In the genomic region with DNA sequence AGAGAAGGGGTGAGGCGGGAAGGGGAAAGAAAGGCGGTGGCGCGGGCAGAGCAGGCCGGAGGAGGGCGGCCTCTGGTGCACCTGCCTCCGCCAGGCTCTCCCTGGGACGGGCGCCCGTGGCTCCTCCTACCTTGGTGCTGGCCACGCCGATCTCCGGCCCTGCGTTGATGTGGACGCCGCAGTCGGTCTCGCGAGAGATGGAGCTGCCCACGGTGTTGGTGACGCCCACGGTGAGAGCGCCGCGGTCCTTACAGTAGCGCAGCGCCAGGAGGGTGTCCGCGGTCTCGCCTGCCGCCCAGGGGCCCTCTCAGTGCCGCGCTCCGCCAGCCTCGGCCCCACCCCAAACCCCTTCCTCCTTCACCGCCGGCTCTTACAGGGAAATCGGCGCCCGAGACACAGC, we compare ENCODE assay signal across 9 cellular contexts. TPM values are rescaled to one million over a fixed set of nuclear protein-coding genes. Genes with fewer than 3 reads are reported as not detected.
DNase-seq lines count a peak whose midpoint lies in the region; ATAC-seq and TF ChIP-seq lines count a peak whose summit lies in the region.
"Had no signal": no experiment of that assay in that cellular context is flagged by ENCODE, and none has a peak within 500 bp of the region (broad histone marks: within the 10 kb centered on the region; RNA-seq: fewer than 3 reads in every experiment).

No MANE protein-coding gene starts in this region.

- H3K4me1 ChIP-seq in PC-3 (ENCODE audit: insufficient read depth, low read length) (0 out of 2 replicates have a peak, but pooled peaks cover 5% of the 10 kb centered on the region), uterus (no peaks in the 10 kb centered on the region)
- H3K4me1 ChIP-seq in naive thymus-derived CD4-positive, alpha-beta T cell (ENCODE audit: control insufficient read depth in 2 of 2, insufficient read depth in 2 of 2, low read length in 2 of 2) = no peaks in the 10 kb centered on the region
- H3K4me1 ChIP-seq: SJSA1 had no signal

- intact Hi-C loops in PC-3 (cut with micrococcal nuclease) (loop anchor here (1.0 to 10.0 kb wide), 3 partner anchors 20 to 189 kb away; no protein-coding TSS in a partner anchor), uterus (cut with DNase I; ENCODE audit: low total_unique reads) (no loop called here)
- intact Hi-C loops in naive thymus-derived CD4-positive, alpha-beta T cell (cut with micrococcal nuclease) = loop anchor here in 1 of 2 donors (2.0 kb wide), 1 partner anchor 113 kb away; no protein-coding TSS in a partner anchor

- BruUV-seq in PC-3 (replicated peaks; lab: Mats Ljungman, UMichigan) = no TSS peak

- ATAC-seq in PC-3 = peak; percentile 99
- no peak for ATAC-seq in naive thymus-derived CD4-positive, alpha-beta T cell
- ATAC-seq in GM21717 (IDR thresholded peaks at IDR 0.05; ENCODE audit: unreplicated experiment) = no peak
- no peak for ATAC-seq in HG02571 (IDR thresholded peaks at IDR 0.05; ENCODE audit: unreplicated experiment)

- H3K9me3 ChIP-seq in PC-3 (ENCODE audit: low read length) (no peaks in the 10 kb centered on the region), uterus (no peaks in the 10 kb centered on the region)
- no peaks in the 10 kb centered on the region for H3K9me3 ChIP-seq in naive thymus-derived CD4-positive, alpha-beta T cell (ENCODE audit: control insufficient read depth in 2 of 3, low read length in 3 of 3)
- H3K9me3 ChIP-seq: SJSA1 had no signal

- no peak overlapping the region for H3K27ac Mint-ChIP-seq in T-helper 2 cell treated with Interferon-gamma antibody and Interleukin-4, amounts not matched to agents 5 μg/mL and 100 μg/mL, for 36 hours
- H3K27ac Mint-ChIP-seq in naive thymus-derived CD4-positive, alpha-beta T cell = peak overlapping the region in 4 of 9 donors; percentile 33 to 69 (median 48)

- no peaks in the 10 kb centered on the region for H4K20me1 ChIP-seq in PC-3 (ENCODE audit: low read length)

- peak overlapping the region; percentile 89 for H2AFZ ChIP-seq in PC-3 (ENCODE audit: low read length)

- H3K36me3 Mint-ChIP-seq in T-helper 2 cell treated with Interferon-gamma antibody and Interleukin-4, amounts not matched to agents 5 μg/mL and 100 μg/mL, for 36 hours (ENCODE audit: low read depth) = no peaks in the 10 kb centered on the region
- no peaks in the 10 kb centered on the region for H3K36me3 Mint-ChIP-seq in naive thymus-derived CD4-positive, alpha-beta T cell

- H3K27me3 Mint-ChIP-seq in T-helper 2 cell treated with Interferon-gamma antibody and Interleukin-4, amounts not matched to agents 5 μg/mL and 100 μg/mL, for 36 hours (ENCODE audit: low read depth) = no peaks in the 10 kb centered on the region
- no peaks in the 10 kb centered on the region for H3K27me3 Mint-ChIP-seq in naive thymus-derived CD4-positive, alpha-beta T cell

- H3K4me3 Mint-ChIP-seq in T-helper 2 cell treated with Interferon-gamma antibody and Interleukin-4, amounts not matched to agents 5 μg/mL and 100 μg/mL, for 36 hours = no peak overlapping the region
- H3K4me3 Mint-ChIP-seq in naive thymus-derived CD4-positive, alpha-beta T cell = peak overlapping the region in 7 of 10 donors; percentile 68 to 77 (median 75)

- H3K9me2 ChIP-seq in PC-3 (replicated peaks; ENCODE audit: low read length) = no peaks in the 10 kb centered on the region

- H3K36me3 ChIP-seq in PC-3 (ENCODE audit: low read depth, low read length) (no peaks in the 10 kb centered on the region), uterus (no peaks in the 10 kb centered on the region)
- H3K36me3 ChIP-seq in naive thymus-derived CD4-positive, alpha-beta T cell (ENCODE audit: control insufficient read depth in 2 of 3, insufficient read depth in 3 of 3, low read length in 3 of 3) = no peaks in the 10 kb centered on the region

- peak overlapping the region; percentile 87 for H3K9ac ChIP-seq in PC-3 (ENCODE audit: low read length)

- H3K9me3 Mint-ChIP-seq in T-helper 2 cell treated with Interferon-gamma antibody and Interleukin-4, amounts not matched to agents 5 μg/mL and 100 μg/mL, for 36 hours = no peaks in the 10 kb centered on the region
- H3K9me3 Mint-ChIP-seq in naive thymus-derived CD4-positive, alpha-beta T cell = no peaks in the 10 kb centered on the region

- POLR2A ChIA-PET in PC-3 (lab: Charles Lee; ENCODE audit: unreplicated experiment) = interaction anchor here (0.9 kb wide), 1 partner anchor 45 kb away, joined by 3 read pairs; no protein-coding TSS in a partner anchor
- POLR2A ChIA-PET in naive thymus-derived CD4-positive, alpha-beta T cell (lab: Charles Lee) = interaction anchor here (3.6 kb wide), 1 partner anchor 20 kb away, joined by 39 read pairs; a partner anchor contains a TSS

- no peaks in the 10 kb centered on the region for H3K4me1 Mint-ChIP-seq in T-helper 2 cell treated with Interferon-gamma antibody and Interleukin-4, amounts not matched to agents 5 μg/mL and 100 μg/mL, for 36 hours (ENCODE audit: low read depth)
- H3K4me1 Mint-ChIP-seq in naive thymus-derived CD4-positive, alpha-beta T cell = peaks cover 0 to 8% (median 0%) of the 10 kb centered on the region in 7 donors

- CTCF ChIA-PET in PC-3 (lab: Charles Lee) = interaction anchor here (0.7 to 3.9 kb wide), 4 partner anchors 15 to 24 kb away, joined by 3 to 23 read pairs (median 5); no protein-coding TSS in a partner anchor
- CTCF ChIA-PET in naive thymus-derived CD4-positive, alpha-beta T cell (lab: Charles Lee) = interaction anchor here (0.7 to 4.8 kb wide), 5 partner anchors 10 to 111 kb away, joined by 3 to 72 read pairs (median 4); a partner anchor contains a TSS

- TF ChIP-seq CTCF in PC-3 (conservative IDR thresholded peaks at IDR 0.05; ENCODE audit: low read depth, low read length) (no peak; the same call in 1 of the 2 replicates), uterus (IDR thresholded peaks at IDR 0.05) (peak in 1 of 4 experiments; percentile 16)

- TF ChIP-seq POLR2A in uterus (IDR thresholded peaks at IDR 0.05) = no peak

- no peaks in the 10 kb centered on the region for H3K27me3 ChIP-seq in PC-3 (ENCODE audit: low read length)
- H3K27me3 ChIP-seq in naive thymus-derived CD4-positive, alpha-beta T cell (ENCODE audit: control insufficient read depth in 2 of 2, insufficient read depth in 2 of 2, low read length in 2 of 2) = no peaks in the 10 kb centered on the region
- no peaks in the 10 kb centered on the region for H3K27me3 ChIP-seq in uterus
- H3K27me3 ChIP-seq: SJSA1 had no signal

- in situ Hi-C loops in T47D (cut with HindIII; ENCODE audit: low pct_unique_long_range_greater_than_20kb, low sequenced_read_pairs) = no loop called here

- H3K4me3 ChIP-seq in PC-3 (ENCODE audit: low read length) (peak overlapping the region; percentile 81), uterus (peak overlapping the region in 1 of 2 donors; percentile 30)
- no peak overlapping the region for H3K4me3 ChIP-seq in naive thymus-derived CD4-positive, alpha-beta T cell (ENCODE audit: low read length)
- H3K4me3 ChIP-seq: SJSA1 had no signal

- peak overlapping the region; percentile 91 for H3K4me2 ChIP-seq in PC-3 (ENCODE audit: low read length)

- H3K27ac ChIP-seq in PC-3 (ENCODE audit: low read length) = peak overlapping the region; percentile 41
- H3K27ac ChIP-seq in naive thymus-derived CD4-positive, alpha-beta T cell (ENCODE audit: low read depth, low read length) = no peak overlapping the region
- no peak overlapping the region for H3K27ac ChIP-seq in uterus
- H3K27ac ChIP-seq: SJSA1 had no signal

- H3K79me2 ChIP-seq in PC-3 (ENCODE audit: low read length) = no peaks in the 10 kb centered on the region

- no peaks in the 10 kb centered on the region for H3F3A ChIP-seq in PC-3 (ENCODE audit: low read length, unreplicated experiment)

- DNase-seq in T-helper 2 cell (peak in 4 of 5 experiments; percentile 12 to 80 (median 56)), PC-3 (peak; percentile 90), T47D (ENCODE audit: low read depth in 1 of 2, low spot score in 1 of 2) (peak; percentile 83 to 98), uterus (no peak)
- no peak for DNase-seq in T-helper 2 cell treated with Interferon-gamma antibody and Interleukin-4, amounts not matched to agents 5 μg/mL and 100 μg/mL, for 36 hours (ENCODE audit: low spot score)
- DNase-seq in naive thymus-derived CD4-positive, alpha-beta T cell = peak in 4 of 9 donors; percentile 31 to 43 (median 36)

RNA-seq across cellular contexts. Expression of a gene that starts 21.8 kb away (rescaled TPM):
- total RNA-seq in PC-3 (2014; rRNA removed) (26.5 and 35.9 TPM in 2 replicates), uterus (10 to 100 TPM in 3 of 4 donors, 1 to 10 TPM in 1; 9.2 to 45.1 (median 33.3) TPM)
- 10 to 100 TPM; 25.7 to 41.4 (median 31.2) TPM for total RNA-seq in naive thymus-derived CD4-positive, alpha-beta T cell
- 10 to 100 TPM; 14.7 to 18.0 TPM for polyA plus RNA-seq in naive thymus-derived CD4-positive, alpha-beta T cell

RNA-seq across cellular contexts. Expression of a gene that starts 39.5 kb away (rescaled TPM):
- total RNA-seq in PC-3 (2014; rRNA removed) (2.2 and 5.9 TPM in 2 replicates), uterus (100 to 1,000 TPM in 1 of 4 donors, 10 to 100 TPM in 3; 18.2 to 118 (median 47.8) TPM)
- under 1 TPM in 2 of 5 experiments, not detected in 3; 0.16 to 0.81 TPM for total RNA-seq in naive thymus-derived CD4-positive, alpha-beta T cell
- polyA plus RNA-seq in naive thymus-derived CD4-positive, alpha-beta T cell = not detected

Comparison
In these comparisons a context has a peak if more than half of its experiments do, and no peak if none do; other contexts are left out.
1. DNase-seq: peak in T-helper 2 cell (4 of 5), PC-3 (single experiment) and T47D (2 of 2); none in T-helper 2 cell treated with Interferon-gamma antibody and Interleukin-4, amounts not matched to agents 5 μg/mL and 100 μg/mL, for 36 hours (single experiment) and uterus (0 of 2).